Comparison of ENCODE assay signal across 8 cellular contexts in the genomic region with DNA sequence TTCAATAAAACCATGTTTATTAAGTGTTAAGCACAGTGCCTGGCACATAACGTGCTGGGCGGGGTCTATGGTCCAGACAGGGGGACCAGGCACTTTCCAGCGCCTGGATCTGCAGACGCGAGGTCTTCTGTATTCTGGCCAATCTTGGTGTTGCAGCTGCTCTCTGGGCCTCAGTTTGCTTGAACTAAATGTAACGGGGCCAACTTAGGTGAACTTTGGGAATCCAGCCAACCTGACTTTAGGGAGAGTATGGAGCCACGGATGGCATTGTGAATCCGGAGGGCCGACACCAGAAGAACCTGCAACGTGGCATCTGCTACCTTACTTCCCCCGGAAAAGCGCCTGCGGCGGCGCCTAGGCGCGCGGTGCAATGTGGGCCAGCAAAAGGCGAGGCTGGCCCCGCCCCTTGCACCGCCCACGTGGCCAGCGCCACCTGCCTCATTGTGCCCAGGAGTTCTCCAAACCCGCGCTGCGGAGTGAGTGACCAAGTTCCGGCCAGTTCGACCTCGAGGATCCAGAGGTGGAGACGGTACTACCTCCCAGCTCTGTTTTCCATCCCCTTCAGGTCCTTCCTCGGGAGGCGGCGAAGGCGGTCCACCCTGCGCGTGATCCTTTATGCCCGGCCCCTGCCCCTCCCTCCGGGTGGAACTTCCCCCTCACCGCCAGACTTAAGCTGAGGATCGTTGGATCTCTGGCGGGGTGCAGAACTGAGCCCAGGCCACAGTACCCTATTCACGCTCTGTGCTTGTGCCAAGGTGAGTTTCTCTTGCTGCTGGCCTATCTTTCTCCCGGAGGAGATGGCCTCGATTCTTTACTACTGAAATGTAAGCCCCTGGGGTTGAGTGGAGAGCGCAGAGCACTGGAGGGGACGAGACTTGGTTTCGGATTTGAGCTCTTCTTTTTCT. TPM values are rescaled to one million over a fixed set of nuclear protein-coding genes. Genes with fewer than 3 reads are reported as not detected.
DNase-seq lines count a peak whose midpoint lies in the region; ATAC-seq and TF ChIP-seq lines count a peak whose summit lies in the region.

AKR1A1 (plus strand) TSS at position 426 of the 905 bp plus-strand sequence. CDS start 10,969 bp downstream, outside the sequence.

- DNase-seq in GM13977 (ENCODE audit: low spot score), result peak; percentile 88
- peak; percentile 74 for DNase-seq in NCI-H146 treated with DMSO at 0.1 percent for 48 hours (lab: John Stamatoyannopoulos, UW; ENCODE audit: unreplicated experiment)
- DNase-seq in T-helper 1 cell, result peak; percentile 69 to 92 (median 79)
- peak; percentile 85 to 94 (median 90) for DNase-seq in adrenal gland
- peak; percentile 90 for DNase-seq in left cardiac atrium
- DNase-seq in progenitor cell of endocrine pancreas (ENCODE audit: low spot score, unreplicated experiment), result peak; percentile 70
- peak; percentile 96 for DNase-seq in upper lobe of right lung

- H3K4me3 ChIP-seq in adrenal gland, result peak within 1 kb of the TSS; percentile 1 to 90 (median 64)
- peak within 1 kb of the TSS; percentile 77 for H3K4me3 ChIP-seq in upper lobe of right lung

- H3K4me1 Mint-ChIP-seq in progenitor cell of endocrine pancreas (ENCODE audit: low read depth), result peaks cover 12% of the 10 kb centered on the region

- peaks cover 7% of the 10 kb centered on the region for H3K36me3 Mint-ChIP-seq in progenitor cell of endocrine pancreas (ENCODE audit: insufficient read depth)

- H3K27me3 ChIP-seq in adrenal gland, result no peaks in the 10 kb centered on the region
- H3K27me3 ChIP-seq in upper lobe of right lung, result no peaks in the 10 kb centered on the region

- no peaks in the 10 kb centered on the region for H3K9me3 Mint-ChIP-seq in progenitor cell of endocrine pancreas (ENCODE audit: low read depth)

- H3K4me3 Mint-ChIP-seq in progenitor cell of endocrine pancreas (ENCODE audit: low read depth), result peak within 1 kb of the TSS; percentile 98

- peak; percentile 17 to 72 for TF ChIP-seq POLR2A in adrenal gland (IDR thresholded peaks at IDR 0.05)

- H3K9me3 ChIP-seq in adrenal gland (replicated peaks in 1 of 3) (no peaks in the 10 kb centered on the region), upper lobe of right lung (no peaks in the 10 kb centered on the region)

- TF ChIP-seq CTCF in GM13977 (IDR thresholded peaks at IDR 0.05; ENCODE audit: extremely low read depth, insufficient read depth, missing control alignments) (no peak), adrenal gland (IDR thresholded peaks at IDR 0.05) (peak in 3 of 6 experiments; percentile 20 to 48 (median 32)), progenitor cell of endocrine pancreas (IDR thresholded peaks at IDR 0.05; ENCODE audit: unreplicated experiment) (no peak), upper lobe of right lung (IDR thresholded peaks at IDR 0.05) (no peak)

- WGBS in adrenal gland, 4 donors, result 0 to 4% (median 2%) methylated on average over 24 to 47 of the region's 47 CpGs

- intact Hi-C loops in adrenal gland (cut with DNase I), result no loop called here
- intact Hi-C loops in left cardiac atrium (cut with DNase I), result loop anchor here in 1 of 2 donors (2.0 kb wide), 1 partner anchor 30 kb away; the partner anchor contains the start of gene PRDX1
- intact Hi-C loops in upper lobe of right lung (cut with DNase I), result no loop called here

- ATAC-seq in HG02870 (IDR thresholded peaks at IDR 0.05; ENCODE audit: unreplicated experiment), result peak; percentile 77
- ATAC-seq in left cardiac atrium, result peak; percentile 98
- ATAC-seq in upper lobe of right lung, result peak; percentile 99

- in situ Hi-C loops in GM13977 (cut with MboI; ENCODE audit: low pct_unique_long_range_greater_than_20kb, low sequenced_read_pairs, unreplicated experiment), result no loop called here

- H3K27ac ChIP-seq in adrenal gland (peak within 1 kb of the TSS; percentile 71 to 90 (median 87)), upper lobe of right lung (peak within 1 kb of the TSS; percentile 91)

- peaks cover 6% of the 10 kb centered on the region for H3K27me3 Mint-ChIP-seq in progenitor cell of endocrine pancreas

- H3K36me3 ChIP-seq in adrenal gland (replicated peaks in 1 of 2), result peaks cover 0 to 8% of the 10 kb centered on the region in 2 donors
- H3K36me3 ChIP-seq in upper lobe of right lung, result peaks cover 10% of the 10 kb centered on the region

- peak within 1 kb of the TSS; percentile 93 for H3K27ac Mint-ChIP-seq in progenitor cell of endocrine pancreas

- H3K4me1 ChIP-seq in adrenal gland (replicated peaks in 1 of 2) (peaks cover 18 to 22% of the 10 kb centered on the region in 2 donors), upper lobe of right lung (peaks cover 20% of the 10 kb centered on the region)

RNA-seq across cellular contexts. Expression of gene AKR1A1, which starts in this region (rescaled TPM):
- 100 to 1,000 TPM in 7 of 8 donors, 10 to 100 TPM in 1; 85.6 to 157 (median 119) TPM for total RNA-seq in adrenal gland
- polyA plus RNA-seq in adrenal gland, result 100 to 1,000 TPM in 2 of 3 donors, 10 to 100 TPM in 1; 87.9 to 199 (median 165) TPM
- total RNA-seq in left cardiac atrium, result 100 to 1,000 TPM in 1 of 2 donors, 10 to 100 TPM in 1; 96.8 to 103 TPM
- total RNA-seq in progenitor cell of endocrine pancreas, result 213 and 214 TPM in 2 replicates
- total RNA-seq in upper lobe of right lung, result 167 TPM

Comparison
In these comparisons a context has a peak if more than half of its experiments do, and no peak if none do; other contexts are left out.
1. Peak in every context shown above with its lines: DNase-seq, ATAC-seq, H3K4me3 ChIP-seq and H3K27ac ChIP-seq.